In genomic region chr12:116736962-116737773, GRCh38 we compare ENCODE assay signal across 8 cellular contexts. TPM values are rescaled to one million over a fixed set of nuclear protein-coding genes. Genes with fewer than 3 reads are reported as not detected.
DNase-seq lines count a peak whose midpoint lies in the region; ATAC-seq, FAIRE-seq and TF ChIP-seq lines count a peak whose summit lies in the region.

No MANE protein-coding gene starts in this region.

- TF ChIP-seq RAD21 in GM12878 (IDR thresholded peaks at IDR 0.05; ENCODE audit: insufficient read depth, low read depth, low read length) = no peak

- H3K4me1 ChIP-seq in CD8-positive, alpha-beta memory T cell (ENCODE audit: insufficient read depth, low read length) = peaks cover 20% of the 10 kb centered on the region
- H3K4me1 ChIP-seq in HUES48 (ENCODE audit: control insufficient read depth, insufficient read depth, low read length) (no peaks in the 10 kb centered on the region), GM12878 (ENCODE audit: control insufficient read depth, insufficient read depth, low read length) (peaks cover 4% of the 10 kb centered on the region; the same call in 1 of the 2 replicates), transverse colon (peaks cover 4 to 19% (median 14%) of the 10 kb centered on the region in 4 donors)

- peak overlapping the region; percentile 74 for H3K27ac ChIP-seq in CD8-positive, alpha-beta memory T cell (ENCODE audit: low read depth, low read length)
- H3K27ac ChIP-seq in HUES48 (ENCODE audit: low read depth, low read length) (no peak overlapping the region), GM12878 (ENCODE audit: control insufficient read depth, insufficient read depth) (peak overlapping the region; percentile 56), transverse colon (peak overlapping the region; percentile 83 to 91 (median 86))

- SMC1A ChIA-PET in GM12878 (lab: Charles Lee; ENCODE audit: uncharacterized antibody, unreplicated experiment) = no interaction called here

- no peaks in the 10 kb centered on the region for H4K20me1 ChIP-seq in GM12878 (ENCODE audit: control insufficient read depth, insufficient read depth)

- peak overlapping the region; percentile 31 for H2AFZ ChIP-seq in GM12878 (ENCODE audit: control insufficient read depth, low read depth, low read length)

- no peak for ATAC-seq in GM12878

- H3K27ac Mint-ChIP-seq in CD8-positive, alpha-beta memory T cell = peak overlapping the region; percentile 50 to 88 (median 83)

- H3K9ac ChIP-seq in HUES48 (ENCODE audit: low read depth, low read length) (peak overlapping the region; percentile 69), GM12878 (ENCODE audit: control insufficient read depth, insufficient read depth, low read length) (peak overlapping the region; percentile 80)

- peaks cover 21% of the 10 kb centered on the region for H3K79me2 ChIP-seq in GM12878 (ENCODE audit: control insufficient read depth, insufficient read depth, low read length)

- no peak for TF ChIP-seq POLR2A in GM12878 (IDR thresholded peaks at IDR 0.05; ENCODE audit: low read depth, low read length)
- no peak for TF ChIP-seq POLR2A in lower leg skin (IDR thresholded peaks at IDR 0.05)
- TF ChIP-seq POLR2A in transverse colon (IDR thresholded peaks at IDR 0.05) = peak; percentile 4

- no peaks in the 10 kb centered on the region for H3K27me3 ChIP-seq in CD8-positive, alpha-beta memory T cell (ENCODE audit: insufficient read depth, low read length, poor library complexity, severe bottlenecking)
- H3K27me3 ChIP-seq in HUES48 (ENCODE audit: control insufficient read depth, insufficient read depth, low read length) (no peaks in the 10 kb centered on the region), GM12878 (replicated peaks in 1 of 2; ENCODE audit: control insufficient read depth in 2 of 2, insufficient read depth in 2 of 2, low read length in 1 of 2) (no peaks in the 10 kb centered on the region), transverse colon (no peaks in the 10 kb centered on the region)

- DNase-seq in CD8-positive, alpha-beta memory T cell = no peak
- DNase-seq in GM12878 (ENCODE audit: low read depth, low spot score) = no peak
- no peak for DNase-seq in lower leg skin (ENCODE audit: low spot score in 2 of 2)
- peak; percentile 26 for DNase-seq in transverse colon
- no peak for DNase-seq in effector CD4-positive, alpha-beta T cell
- DNase-seq in NCI-H2171 (lab: John Stamatoyannopoulos, UW) = no peak
- no peak for DNase-seq in mucosa of gallbladder (ENCODE audit: low spot score)

- H3K4me2 ChIP-seq in GM12878 (ENCODE audit: control insufficient read depth, insufficient read depth) = peak overlapping the region; percentile 88

- WGBS in GM12878 (ENCODE audit: insufficient coverage, insufficient replicate concordance, low lambda C conversion rate, missing lambda C conversion rate) = under 1% methylated on average over 24 of the region's 24 CpGs
- 1% methylated on average over 24 of the region's 24 CpGs for WGBS in lower leg skin, 2 donors
- 0 to 1% methylated on average over 2 to 22 of the region's 24 CpGs for WGBS in transverse colon (ENCODE audit: low coverage in 1 of 2), 2 donors

- no peaks in the 10 kb centered on the region for H3K9me3 ChIP-seq in CD8-positive, alpha-beta memory T cell (ENCODE audit: low read length)
- H3K9me3 ChIP-seq in HUES48 (ENCODE audit: control insufficient read depth, insufficient read depth, low read length) (no peaks in the 10 kb centered on the region), GM12878 (replicated peaks; ENCODE audit: control insufficient read depth, insufficient read depth, low read length) (no peaks in the 10 kb centered on the region), transverse colon (no peaks in the 10 kb centered on the region)

- no peaks in the 10 kb centered on the region for H3K27me3 Mint-ChIP-seq in CD8-positive, alpha-beta memory T cell

- no peaks in the 10 kb centered on the region for H3K9me3 Mint-ChIP-seq in CD8-positive, alpha-beta memory T cell

- no peak for TF ChIP-seq EP300 in GM12878 (IDR thresholded peaks at IDR 0.05; ENCODE audit: borderline replicate concordance in 1 of 2, control insufficient read depth in 1 of 2, low read depth in 2 of 2, low read length in 2 of 2)
- no peak for TF ChIP-seq EP300 in transverse colon (IDR thresholded peaks at IDR 0.05; ENCODE audit: low read depth)

- H3K36me3 ChIP-seq in CD8-positive, alpha-beta memory T cell (ENCODE audit: insufficient read depth, low read length) = no peaks in the 10 kb centered on the region
- H3K36me3 ChIP-seq in HUES48 (ENCODE audit: control insufficient read depth, insufficient read depth, low read length) (peaks cover 38% of the 10 kb centered on the region), GM12878 (ENCODE audit: control insufficient read depth in 2 of 2, insufficient read depth in 2 of 2, low read length in 1 of 2) (no peaks in the 10 kb centered on the region; a peak in 1 of 4 replicates), transverse colon (peaks cover 0 to 13% (median 0%) of the 10 kb centered on the region in 4 donors)

- intact Hi-C loops in GM12878 (cut with micrococcal nuclease; ENCODE audit: unreplicated experiment) = loop anchor here (10.0 kb wide), 1 partner anchor 148 kb away; the partner anchor contains the start of gene HRK
- intact Hi-C loops in lower leg skin (cut with DNase I; ENCODE audit: low total_unique reads) = no loop called here
- intact Hi-C loops in transverse colon (cut with DNase I; ENCODE audit: low total_unique reads) = loop anchor here (5.0 kb wide), 1 partner anchor 80 kb away; no protein-coding TSS in a partner anchor

- BruUV-seq in GM12878 (replicated peaks; lab: Mats Ljungman, UMichigan) = TSS peak; percentile 73

- in situ Hi-C loops in GM12878 (cut with MboI) (no loop called here), transverse colon (cut with MboI; ENCODE audit: low pct_ligation_motif_present in 1 of 4, low pct_unique_long_range_greater_than_20kb in 1 of 4, low sequenced_read_pairs in 3 of 4) (loop anchor here in 1 of 4 donors (10.0 kb wide), 1 partner anchor 88 kb away; no protein-coding TSS in a partner anchor)

- H3K36me3 Mint-ChIP-seq in CD8-positive, alpha-beta memory T cell = peaks cover 0 to 29% (median 13%) of the 10 kb centered on the region in 3 donors

- TF ChIP-seq CTCF in GM12878 (IDR thresholded peaks at IDR 0.05 in 2 of 3, conservative IDR thresholded peaks at IDR 0.05 in 1 of 3; ENCODE audit: control insufficient read depth in 2 of 3, extremely low read depth in 1 of 3, insufficient read depth in 1 of 3, low read depth in 3 of 3, low read length in 3 of 3) (no peak), lower leg skin (IDR thresholded peaks at IDR 0.05) (no peak), transverse colon (IDR thresholded peaks at IDR 0.05) (no peak)

- H3K4me3 ChIP-seq in CD8-positive, alpha-beta memory T cell (ENCODE audit: low read length) = peak overlapping the region; percentile 94
- H3K4me3 ChIP-seq in HUES48 (ENCODE audit: low read depth, low read length) = peak overlapping the region; percentile 85
- peak overlapping the region; percentile 99 for H3K4me3 ChIP-seq in GM12878
- peak overlapping the region; percentile 59 for H3K4me3 ChIP-seq in lower leg skin (ENCODE audit: low read depth, poor library complexity, severe bottlenecking)
- H3K4me3 ChIP-seq in transverse colon = peak overlapping the region; percentile 83 to 100 (median 87)

- peak overlapping the region; percentile 87 to 98 (median 92) for H3K4me3 Mint-ChIP-seq in CD8-positive, alpha-beta memory T cell

- no peak for FAIRE-seq in GM12878 (lab: Jason Lieb, UNC)

- RAD21 ChIA-PET in GM12878 (lab: Charles Lee; ENCODE audit: unreplicated experiment) = no interaction called here

- POLR2A ChIA-PET in CD8-positive, alpha-beta memory T cell (lab: Charles Lee) = interaction anchor here (0.6 kb wide), 1 partner anchor 1324 kb away, joined by 4 read pairs; the partner anchor contains the start of gene WSB2
- POLR2A ChIA-PET in GM12878 (lab: Charles Lee) = no interaction called here

- CTCF ChIA-PET in CD8-positive, alpha-beta memory T cell (lab: Charles Lee) = no interaction called here
- CTCF ChIA-PET in GM12878 (lab: Yijun Ruan, JAX) = interaction anchor here (1.0 kb wide), 1 partner anchor 23 kb away, joined by 3 read pairs; no protein-coding TSS in a partner anchor

- H3K4me1 Mint-ChIP-seq in CD8-positive, alpha-beta memory T cell = peaks cover 30 to 51% (median 44%) of the 10 kb centered on the region in 3 donors

RNA-seq across cellular contexts. Expression of gene SPRING1, which starts 0.7 kb away (rescaled TPM):
- 10 to 100 TPM; 41.3 to 44.0 TPM for total RNA-seq in CD8-positive, alpha-beta memory T cell
- polyA plus RNA-seq in CD8-positive, alpha-beta memory T cell = 24.0 TPM
- total RNA-seq in GM12878 (2013; cell fraction: nucleolus; rRNA removed) = 11.6 and 12.8 TPM in 2 replicates
- total RNA-seq in GM12878 (2014; rRNA removed) = 21.4 and 22.5 TPM in 2 replicates
- 9.3 and 10.1 TPM in 2 replicates for total RNA-seq in GM12878 (2014; rRNA removed; fragmentation: Illumina TruSeq; extraction: Trizol)
- 25.7 and 26.6 TPM in 2 replicates for total RNA-seq in GM12878 (2021)
- polyA plus RNA-seq in GM12878 (2011; ENCODE audit: low read depth) = 4.4 TPM
- polyA plus RNA-seq in GM12878 (2011; rRNA removed) = 15.6 and 16.7 TPM in 2 replicates
- 16.6 and 16.8 TPM in 2 replicates for polyA plus RNA-seq in GM12878 (2011; cell fraction: cytosol; rRNA removed)
- polyA plus RNA-seq in GM12878 (2011; cell fraction: nucleus; rRNA removed) = 8.8 and 10.3 TPM in 2 replicates
- 9.7 and 10.8 TPM in 2 replicates for polyA plus RNA-seq in GM12878 (2012)
- polyA plus RNA-seq in GM12878 (2014; fragmentation: Illumina TruSeq; extraction: Trizol) = 9.3 and 11.4 TPM in 2 replicates
- polyA plus RNA-seq in GM12878 (2014; fragmentation: Nextera tagmentation; extraction: Ambion mirVana) = 1 to 10 TPM; 2.5 to 4.4 TPM
- 15.2 and 16.6 TPM in 2 replicates for polyA plus RNA-seq in GM12878 (2014; rRNA removed)
- 10 to 100 TPM; 12.1 to 17.3 TPM for polyA plus RNA-seq in GM12878 (2016; fragmentation: Nextera tagmentation; extraction: Ambion mirVana)
- polyA minus RNA-seq in GM12878 (2011; rRNA and poly(A)+ RNA removed) = 18.5 and 19.7 TPM in 2 replicates
- 7.8 and 11.7 TPM in 2 replicates for polyA minus RNA-seq in GM12878 (2011; cell fraction: cytosol; rRNA and poly(A)+ RNA removed)
- 5.1 and 9.2 TPM in 2 replicates for polyA minus RNA-seq in GM12878 (2011; cell fraction: nucleus; rRNA and poly(A)+ RNA removed)
- 10 to 100 TPM; 18.6 to 25.3 (median 20.3) TPM for total RNA-seq in lower leg skin
- total RNA-seq in transverse colon = 10 to 100 TPM; 22.3 to 40.3 (median 35.1) TPM
- 27.7 TPM for total RNA-seq in mucosa of gallbladder

RNA-seq across cellular contexts. Expression of gene RNFT2, which starts 0.9 kb away (rescaled TPM):
- 10 to 100 TPM; 14.6 to 15.8 TPM for total RNA-seq in CD8-positive, alpha-beta memory T cell
- polyA plus RNA-seq in CD8-positive, alpha-beta memory T cell = 1.8 TPM
- 20.0 and 22.7 TPM in 2 replicates for total RNA-seq in GM12878 (2013; cell fraction: nucleolus; rRNA removed)
- 8.0 and 8.8 TPM in 2 replicates for total RNA-seq in GM12878 (2014; rRNA removed)
- 6.1 and 8.7 TPM in 2 replicates for total RNA-seq in GM12878 (2014; rRNA removed; fragmentation: Illumina TruSeq; extraction: Trizol)
- 17.3 and 21.0 TPM in 2 replicates for total RNA-seq in GM12878 (2021)
- 2.8 TPM for polyA plus RNA-seq in GM12878 (2011; ENCODE audit: low read depth)
- 8.1 and 10.5 TPM in 2 replicates for polyA plus RNA-seq in GM12878 (2011; rRNA removed)
- 9.2 and 11.4 TPM in 2 replicates for polyA plus RNA-seq in GM12878 (2011; cell fraction: cytosol; rRNA removed)
- 11.9 and 12.3 TPM in 2 replicates for polyA plus RNA-seq in GM12878 (2011; cell fraction: nucleus; rRNA removed)
- polyA plus RNA-seq in GM12878 (2012) = 2.7 and 5.4 TPM in 2 replicates
- polyA plus RNA-seq in GM12878 (2014; fragmentation: Illumina TruSeq; extraction: Trizol) = 2.4 and 2.5 TPM in 2 replicates
- 10 to 100 TPM in 1 of 2 experiments, 1 to 10 TPM in 1; 3.5 to 12.7 TPM for polyA plus RNA-seq in GM12878 (2014; fragmentation: Nextera tagmentation; extraction: Ambion mirVana)
- polyA plus RNA-seq in GM12878 (2014; rRNA removed) = 7.0 and 7.7 TPM in 2 replicates
- 10 to 100 TPM; 12.3 to 14.2 TPM for polyA plus RNA-seq in GM12878 (2016; fragmentation: Nextera tagmentation; extraction: Ambion mirVana)
- 32.8 and 37.6 TPM in 2 replicates for polyA minus RNA-seq in GM12878 (2011; rRNA and poly(A)+ RNA removed)
- polyA minus RNA-seq in GM12878 (2011; cell fraction: cytosol; rRNA and poly(A)+ RNA removed) = 12.8 and 13.9 TPM in 2 replicates
- 14.7 and 21.2 TPM in 2 replicates for polyA minus RNA-seq in GM12878 (2011; cell fraction: nucleus; rRNA and poly(A)+ RNA removed)
- 1 to 10 TPM in 2 of 4 donors, under 1 TPM in 1, not detected in 1; 0.68 to 1.2 (median 1.2) TPM for total RNA-seq in lower leg skin
- 1 to 10 TPM in 1 of 4 donors, under 1 TPM in 2, not detected in 1; 0.20 to 1.1 (median 0.68) TPM for total RNA-seq in transverse colon
- 5.6 TPM for total RNA-seq in mucosa of gallbladder
